In the genomic region with DNA sequence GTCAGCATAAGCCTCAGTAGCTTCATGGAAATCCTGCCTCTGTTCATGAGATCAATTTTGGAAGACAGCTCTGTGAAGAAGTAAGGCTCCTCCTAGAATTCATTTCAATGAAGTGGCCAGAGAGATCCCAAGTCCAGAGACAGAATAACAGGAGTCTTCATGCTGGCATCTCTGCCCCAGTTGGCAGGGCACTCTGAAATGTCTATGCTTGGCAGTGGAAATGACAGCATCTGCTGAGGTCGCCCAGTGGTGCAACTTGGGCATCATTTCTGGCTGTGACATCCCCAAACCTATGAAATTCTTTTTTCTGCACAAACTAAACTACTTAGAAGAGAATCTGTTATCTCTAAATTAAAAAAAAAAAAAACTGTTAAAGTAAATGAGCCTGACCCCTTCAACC, we compare ENCODE assay signal across 26 cellular contexts.
"Had no signal": no experiment of that assay in that cellular context is flagged by ENCODE, and none has a peak within 500 bp of the region (broad histone marks: within the 10 kb centered on the region; RNA-seq: fewer than 3 reads in every experiment).

No MANE protein-coding gene starts in this region.

- ATAC-seq: naive thymus-derived CD8-positive, alpha-beta T cell; natural killer cell treated with Interleukin-12 subunit alpha and Interleukin-12 subunit beta and Interleukin-15 and Interleukin-18, amount 100 ng/mL, for 72 hours; pancreas; right cardiac atrium; right lobe of liver; stimulated activated effector memory CD8-positive, alpha-beta T cell treated with anti-CD3 and anti-CD28 coated beads, Interleukin-12 subunit alpha, Interleukin-12 subunit beta, amount 100 ng/mL, for 72 hours; stimulated activated naive B cell treated with anti-CD40 and anti-IgM and Interleukin-4, amounts not matched to agents 10 μg/mL and 1 μg/mL and 100 μg/mL, for 72 hours had no signal

- DNase-seq: naive thymus-derived CD8-positive, alpha-beta T cell; nephron progenitor cell; nucleus accumbens; pancreas; right lobe of liver; sigmoid colon; small intestine; stimulated activated CD4-positive, alpha-beta T cell treated with anti-CD3 and anti-CD28 coated beads, Interleukin-15, amount 100 ng/mL, for 24 hours; stimulated activated CD4-positive, alpha-beta T cell treated with anti-CD3 and anti-CD28 coated beads, Interleukin-2, amount 100 ng/mL, for 24 hours; stimulated activated CD4-positive, alpha-beta T cell treated with anti-CD3 and anti-CD28 coated beads, Interleukin-2, amount 100 ng/mL, for 48 hours; stimulated activated CD4-positive, alpha-beta T cell treated with anti-CD3 and anti-CD28 coated beads, Interleukin-4, amount 100 ng/mL, for 24 hours; stimulated activated naive B cell treated with anti-CD40 and anti-IgM and Interleukin-4, amounts not matched to agents 10 μg/mL and 1 μg/mL and 100 μg/mL, for 72 hours; stimulated activated naive CD4-positive, alpha-beta T cell treated with Interleukin-2 at 50 U/mL for 16 hours; thyroid gland; trophoblast cell; upper lobe of left lung had no signal

- H3K4me3 Mint-ChIP-seq: naive thymus-derived CD8-positive, alpha-beta T cell; natural killer cell treated with Interleukin-12 subunit alpha and Interleukin-12 subunit beta and Interleukin-15 and Interleukin-18, amount 100 ng/mL, for 72 hours; nephron progenitor cell; neural crest cell; stimulated activated effector memory CD8-positive, alpha-beta T cell treated with anti-CD3 and anti-CD28 coated beads, Interleukin-12 subunit alpha, Interleukin-12 subunit beta, amount 100 ng/mL, for 72 hours; stimulated activated naive B cell treated with anti-CD40 and anti-IgM and Interleukin-4, amounts not matched to agents 10 μg/mL and 1 μg/mL and 100 μg/mL, for 72 hours; stimulated activated naive CD8-positive, alpha-beta T cell treated with anti-CD3 and anti-CD28 coated beads, Interleukin-15, Interleukin-2, amounts not matched to agents 100 ng/mL and 50 ng/mL, for 24 hours had no signal

- H3K9me3 Mint-ChIP-seq: stimulated activated effector memory CD8-positive, alpha-beta T cell treated with anti-CD3 and anti-CD28 coated beads, Interleukin-12 subunit alpha, Interleukin-12 subunit beta, amount 100 ng/mL, for 72 hours; stimulated activated naive CD8-positive, alpha-beta T cell treated with anti-CD3 and anti-CD28 coated beads, Interleukin-15, Interleukin-2, amounts not matched to agents 100 ng/mL and 50 ng/mL, for 24 hours had no signal

- H3K4me1 ChIP-seq: pancreas, prostate gland, right lobe of liver, sigmoid colon, thyroid gland, tibial nerve, upper lobe of left lung, vagina had no signal

- H3K27me3 ChIP-seq: neutrophil, pancreas, right lobe of liver, sigmoid colon, thyroid gland, tibial nerve, upper lobe of left lung, vagina had no signal

- H3K4me3 ChIP-seq: pancreas, prostate gland, right lobe of liver, sigmoid colon, thoracic aorta, thyroid gland, tibial nerve, upper lobe of left lung, vagina had no signal

- H3K9me3 ChIP-seq: neutrophil, pancreas, prostate gland, right lobe of liver, sigmoid colon, thyroid gland, upper lobe of left lung, vagina had no signal

- H3K27ac ChIP-seq: neutrophil, pancreas, prostate gland, right lobe of liver, sigmoid colon, thoracic aorta, thyroid gland, tibial nerve, upper lobe of left lung, vagina had no signal

- H3K27ac Mint-ChIP-seq: naive thymus-derived CD8-positive, alpha-beta T cell; natural killer cell treated with Interleukin-12 subunit alpha and Interleukin-12 subunit beta and Interleukin-15 and Interleukin-18, amount 100 ng/mL, for 72 hours; nephron progenitor cell; stimulated activated effector memory CD8-positive, alpha-beta T cell treated with anti-CD3 and anti-CD28 coated beads, Interleukin-12 subunit alpha, Interleukin-12 subunit beta, amount 100 ng/mL, for 72 hours; stimulated activated naive B cell treated with anti-CD40 and anti-IgM and Interleukin-4, amounts not matched to agents 10 μg/mL and 1 μg/mL and 100 μg/mL, for 72 hours; stimulated activated naive CD8-positive, alpha-beta T cell treated with anti-CD3 and anti-CD28 coated beads, Interleukin-15, Interleukin-2, amounts not matched to agents 100 ng/mL and 50 ng/mL, for 24 hours had no signal

- H3K36me3 ChIP-seq: neutrophil, pancreas, prostate gland, right lobe of liver, sigmoid colon, thoracic aorta, thyroid gland, tibial nerve, upper lobe of left lung, vagina had no signal

- H3K4me1 Mint-ChIP-seq: naive thymus-derived CD8-positive, alpha-beta T cell; nephron progenitor cell; stimulated activated effector memory CD8-positive, alpha-beta T cell treated with anti-CD3 and anti-CD28 coated beads, Interleukin-12 subunit alpha, Interleukin-12 subunit beta, amount 100 ng/mL, for 72 hours; stimulated activated naive B cell treated with anti-CD40 and anti-IgM and Interleukin-4, amounts not matched to agents 10 μg/mL and 1 μg/mL and 100 μg/mL, for 72 hours had no signal

- H3K27me3 Mint-ChIP-seq: stimulated activated naive B cell treated with anti-CD40 and anti-IgM and Interleukin-4, amounts not matched to agents 10 μg/mL and 1 μg/mL and 100 μg/mL, for 72 hours had no signal
